Comparison of ENCODE assay signal across 24 cellular contexts in genomic region chr14:59772252-59772651, GRCh38.
DNase-seq lines count a peak whose midpoint lies in the region; ATAC-seq, FAIRE-seq and TF ChIP-seq lines count a peak whose summit lies in the region.
"Had no signal": no experiment of that assay in that cellular context is flagged by ENCODE, and none has a peak within 500 bp of the region (broad histone marks: within the 10 kb centered on the region; RNA-seq: fewer than 3 reads in every experiment).

No MANE protein-coding gene starts in this region.

- no peaks in the 10 kb centered on the region for H3K27me3 Mint-ChIP-seq in GM23338 (ENCODE audit: insufficient read depth, low read depth, poor library complexity)
- H3K27me3 Mint-ChIP-seq: CD4-positive, alpha-beta memory T cell had no signal

- no peaks in the 10 kb centered on the region for H3K36me3 Mint-ChIP-seq in GM23338 (ENCODE audit: low read depth)
- H3K36me3 Mint-ChIP-seq: CD4-positive, alpha-beta memory T cell; WTC11 had no signal

- no peaks in the 10 kb centered on the region for H3K79me2 ChIP-seq in GM23338 (replicated peaks; ENCODE audit: insufficient read depth)
- no peaks in the 10 kb centered on the region for H3K79me2 ChIP-seq in hepatocyte

- H3K9me3 ChIP-seq in A673 (ENCODE audit: low read depth, low read length, poor library complexity, severe bottlenecking) (no peaks in the 10 kb centered on the region), RWPE2 (ENCODE audit: severe bottlenecking) (no peaks in the 10 kb centered on the region), body of pancreas (no peaks in the 10 kb centered on the region), hepatocyte (ENCODE audit: low read depth) (no peaks in the 10 kb centered on the region)
- H3K9me3 ChIP-seq: pancreas, sigmoid colon, tibial artery had no signal

- no peaks in the 10 kb centered on the region for H3K9me3 Mint-ChIP-seq in GM23338
- H3K9me3 Mint-ChIP-seq: activated CD8-positive, alpha-beta T cell treated with anti-CD3 and anti-CD28 coated beads for 36 hours; activated naive CD4-positive, alpha-beta T cell treated with anti-CD3 and anti-CD28 coated beads for 36 hours; CD4-positive, alpha-beta memory T cell; effector memory CD8-positive, alpha-beta T cell; WTC11 had no signal

- intact Hi-C loops in A673 (cut with micrococcal nuclease; ENCODE audit: unreplicated experiment) (no loop called here), body of pancreas (cut with DNase I) (no loop called here)

- H3K36me3 ChIP-seq in A673 (ENCODE audit: insufficient read depth, low read length, poor library complexity, severe bottlenecking), result no peaks in the 10 kb centered on the region
- H3K36me3 ChIP-seq in GM23338 (ENCODE audit: insufficient read depth), result no peaks in the 10 kb centered on the region
- H3K36me3 ChIP-seq in RWPE2 (ENCODE audit: low read depth), result no peaks in the 10 kb centered on the region
- no peaks in the 10 kb centered on the region for H3K36me3 ChIP-seq in body of pancreas (replicated peaks in 1 of 2; ENCODE audit: insufficient read depth in 1 of 2, low read depth in 2 of 2)
- no peaks in the 10 kb centered on the region for H3K36me3 ChIP-seq in hepatocyte (replicated peaks; ENCODE audit: insufficient read depth, low read depth)
- H3K36me3 ChIP-seq: pancreas, sigmoid colon, tibial artery had no signal

- CTCF ChIA-PET in A673 (lab: Charles Lee), result no interaction called here

- H3K9me2 ChIP-seq in GM23338 (ENCODE audit: insufficient read depth), result no peaks in the 10 kb centered on the region
- H3K9me2 ChIP-seq in hepatocyte (replicated peaks; ENCODE audit: insufficient read depth), result no peaks in the 10 kb centered on the region

- no peak overlapping the region for H2AFZ ChIP-seq in GM23338
- no peak overlapping the region for H2AFZ ChIP-seq in hepatocyte

- H3K4me2 ChIP-seq in GM23338, result no peak overlapping the region
- no peak overlapping the region for H3K4me2 ChIP-seq in hepatocyte

- peak overlapping the region; percentile 76; the same call in 1 of the 2 replicates for H3K27ac Mint-ChIP-seq in GM23338
- H3K27ac Mint-ChIP-seq: activated CD8-positive, alpha-beta T cell treated with anti-CD3 and anti-CD28 coated beads for 36 hours; activated naive CD4-positive, alpha-beta T cell treated with anti-CD3 and anti-CD28 coated beads for 36 hours; CD4-positive, alpha-beta memory T cell; effector memory CD8-positive, alpha-beta T cell; WTC11 had no signal

- WGBS in body of pancreas, 2 donors, result 66 to 68% methylated on average over 2 of the region's 2 CpGs
- WGBS in hepatocyte (ENCODE audit: low lambda C conversion rate, missing lambda C conversion rate), result 57% methylated on average over 2 of the region's 2 CpGs

- no TSS peak for BruUV-seq in A673 (replicated peaks; lab: Mats Ljungman, UMichigan)

- DNase-seq in A673 (ENCODE audit: low spot score) (peak; percentile 82), GM23338 (ENCODE audit: low spot score) (no peak), RWPE2 (ENCODE audit: low spot score) (no peak), frontal cortex (ENCODE audit: low spot score in 2 of 2) (no peak), RCC 7860 (ENCODE audit: low spot score) (no peak), body of pancreas (no peak), hepatocyte (ENCODE audit: low spot score) (no peak)
- DNase-seq: activated CD8-positive, alpha-beta T cell treated with anti-CD3 and anti-CD28 coated beads for 36 hours; activated naive CD4-positive, alpha-beta T cell treated with anti-CD3 and anti-CD28 coated beads for 36 hours; activated T-cell treated with anti-CD3 and anti-CD28 coated beads, Interleukin-2, amount 50 U/mL, for 1 hour; CD4-positive, alpha-beta memory T cell; cerebellar nuclear complex; effector memory CD8-positive, alpha-beta T cell; islet precursor cell; mammary epithelial cell; pancreas; sigmoid colon; stimulated activated CD4-positive, alpha-beta T cell treated with anti-CD3 and anti-CD28 coated beads, Interleukin-1b, Interleukin-23, amount 100 ng/mL, for 48 hours; stimulated activated naive CD4-positive, alpha-beta T cell; T-helper 1 cell; tibial artery had no signal

- no peak overlapping the region for H3K4me3 Mint-ChIP-seq in GM23338
- H3K4me3 Mint-ChIP-seq: activated CD8-positive, alpha-beta T cell treated with anti-CD3 and anti-CD28 coated beads for 36 hours; activated naive CD4-positive, alpha-beta T cell treated with anti-CD3 and anti-CD28 coated beads for 36 hours; CD4-positive, alpha-beta memory T cell; effector memory CD8-positive, alpha-beta T cell; WTC11 had no signal

- no peaks in the 10 kb centered on the region for H3F3A ChIP-seq in GM23338 (replicated peaks; ENCODE audit: low read depth)

- H3K4me1 ChIP-seq in A673 (ENCODE audit: insufficient read depth, low read length, poor library complexity, severe bottlenecking) (peaks cover 17% of the 10 kb centered on the region), GM23338 (ENCODE audit: insufficient read depth) (no peaks in the 10 kb centered on the region), RWPE2 (ENCODE audit: insufficient read depth, poor library complexity, severe bottlenecking) (peaks cover 26% of the 10 kb centered on the region), body of pancreas (no peaks in the 10 kb centered on the region), hepatocyte (ENCODE audit: insufficient read depth) (peaks cover 6% of the 10 kb centered on the region)
- H3K4me1 ChIP-seq: pancreas, sigmoid colon had no signal

- ATAC-seq in GM23338 (no peak), RWPE2 (ENCODE audit: low read depth) (no peak), GM18517 (IDR thresholded peaks at IDR 0.05; ENCODE audit: unreplicated experiment) (no peak), body of pancreas (no peak)
- ATAC-seq: activated CD8-positive, alpha-beta T cell treated with anti-CD3 and anti-CD28 coated beads for 36 hours; effector memory CD8-positive, alpha-beta T cell; K562; pancreas; WTC11 had no signal

- H4K20me1 ChIP-seq in GM23338 (replicated peaks; ENCODE audit: insufficient read depth), result no peaks in the 10 kb centered on the region
- H4K20me1 ChIP-seq in hepatocyte (ENCODE audit: insufficient read depth, poor library complexity, severe bottlenecking), result no peaks in the 10 kb centered on the region

- FAIRE-seq in frontal cortex (lab: Jason Lieb, UNC), result peak; percentile 82
- FAIRE-seq in RCC 7860 (lab: Jason Lieb, UNC), result no peak
- FAIRE-seq: K562 had no signal

- TF ChIP-seq POLR2A in body of pancreas (IDR thresholded peaks at IDR 0.05), result no peak

- H3K27me3 ChIP-seq in A673 (replicated peaks; ENCODE audit: insufficient read depth, low read depth, low read length, poor library complexity) (peaks cover 7% of the 10 kb centered on the region), GM23338 (ENCODE audit: insufficient read depth) (no peaks in the 10 kb centered on the region), RWPE2 (ENCODE audit: insufficient read depth, poor library complexity, severe bottlenecking) (no peaks in the 10 kb centered on the region), body of pancreas (no peaks in the 10 kb centered on the region), hepatocyte (no peaks in the 10 kb centered on the region)
- H3K27me3 ChIP-seq: pancreas, sigmoid colon, tibial artery had no signal

- peaks cover 15% of the 10 kb centered on the region; the same call in 2 of the 3 replicates for H3K4me1 Mint-ChIP-seq in GM23338
- H3K4me1 Mint-ChIP-seq: CD4-positive, alpha-beta memory T cell had no signal

- no peak overlapping the region for H3K27ac ChIP-seq in A673 (ENCODE audit: low read depth, low read length, poor library complexity, severe bottlenecking)
- H3K27ac ChIP-seq in GM23338 (ENCODE audit: low read depth), result no peak overlapping the region
- H3K27ac ChIP-seq in RWPE2 (ENCODE audit: poor library complexity, severe bottlenecking), result peak overlapping the region; percentile 50
- no peak overlapping the region for H3K27ac ChIP-seq in body of pancreas
- H3K27ac ChIP-seq in hepatocyte, result no peak overlapping the region
- H3K27ac ChIP-seq: pancreas, sigmoid colon, tibial artery had no signal

- H3K4me3 ChIP-seq in A673 (ENCODE audit: low read depth, low read length, poor library complexity, severe bottlenecking) (no peak overlapping the region), GM23338 (no peak overlapping the region), RWPE2 (ENCODE audit: severe bottlenecking) (no peak overlapping the region), body of pancreas (no peak overlapping the region), hepatocyte (no peak overlapping the region)
- H3K4me3 ChIP-seq: K562, pancreas, sigmoid colon, tibial artery had no signal

- TF ChIP-seq CTCF in A673 (conservative IDR thresholded peaks at IDR 0.05; ENCODE audit: low read depth, low read length), result no peak
- no peak for TF ChIP-seq CTCF in GM23338 (conservative IDR thresholded peaks at IDR 0.05; ENCODE audit: low read depth in 2 of 2)
- no peak for TF ChIP-seq CTCF in RWPE2 (IDR thresholded peaks at IDR 0.05; ENCODE audit: poor library complexity, severe bottlenecking)
- no peak for TF ChIP-seq CTCF in body of pancreas (IDR thresholded peaks at IDR 0.05)
- TF ChIP-seq CTCF in hepatocyte (IDR thresholded peaks at IDR 0.05; ENCODE audit: poor library complexity), result no peak

- POLR2A ChIA-PET in A673 (lab: Charles Lee; ENCODE audit: low non-redundant PET), result no interaction called here

TF ChIP-seq in GM23338, 12 proteins besides CTCF, POLR2A, EP300 and RAD21 (continues in another document):
- no peak for TF ChIP-seq CREB1 (CRISPR knock-in tag; IDR thresholded peaks at IDR 0.05; ENCODE audit: low read depth)
- TF ChIP-seq JUNB (IDR thresholded peaks at IDR 0.05; ENCODE audit: unreplicated experiment), result no peak
- TF ChIP-seq EZH2phosphoT487 (IDR thresholded peaks at IDR 0.05; ENCODE audit: unreplicated experiment), result no peak
- no peak for TF ChIP-seq ZNF331 (CRISPR knock-in tag; IDR thresholded peaks at IDR 0.05; ENCODE audit: low read depth)
